ENCODE assay signal across 1 cellular context in the genomic region with DNA sequence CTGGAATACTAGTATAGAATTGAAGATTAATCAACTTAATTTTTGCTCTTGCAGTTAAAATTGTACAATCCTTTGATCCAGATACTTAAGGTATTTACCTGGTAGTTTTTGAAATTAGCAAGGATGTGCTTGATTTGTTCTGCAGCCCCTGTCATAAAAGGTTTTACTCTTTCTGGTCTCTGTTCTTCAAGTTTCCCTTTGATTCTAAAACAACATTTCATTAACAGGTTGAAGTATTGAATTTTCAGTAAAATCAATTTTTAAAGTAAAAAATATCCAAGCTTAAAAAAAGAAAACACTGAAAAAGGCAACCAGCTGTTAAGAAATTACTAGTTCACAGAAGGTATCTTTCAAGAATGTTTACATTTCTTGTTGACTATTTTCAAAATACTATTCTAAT.
TF ChIP-seq lines count a peak whose summit lies in the region.

No MANE protein-coding gene starts in this region.

TF ChIP-seq in HCT116, 20 proteins besides CTCF, POLR2A, EP300 and RAD21 (continued from another document):
- TF ChIP-seq ZBTB33 (IDR thresholded peaks at IDR 0.05; ENCODE audit: extremely low read depth, insufficient replicate concordance, low read length) (no peak), EZH2phosphoT487 (IDR thresholded peaks at IDR 0.05; ENCODE audit: borderline replicate concordance) (no peak), FOSL1 (IDR thresholded peaks at IDR 0.05; ENCODE audit: low read depth) (no peak), SIN3A (IDR thresholded peaks at IDR 0.05; ENCODE audit: low read depth) (no peak), YY1 (IDR thresholded peaks at IDR 0.05; ENCODE audit: extremely low read depth, insufficient replicate concordance, low read depth, low read length) (no peak), POLR2AphosphoS5 (IDR thresholded peaks at IDR 0.05; ENCODE audit: low read depth, low read length) (no peak)
